Comparison of ENCODE assay signal across 16 cellular contexts in the genomic region with DNA sequence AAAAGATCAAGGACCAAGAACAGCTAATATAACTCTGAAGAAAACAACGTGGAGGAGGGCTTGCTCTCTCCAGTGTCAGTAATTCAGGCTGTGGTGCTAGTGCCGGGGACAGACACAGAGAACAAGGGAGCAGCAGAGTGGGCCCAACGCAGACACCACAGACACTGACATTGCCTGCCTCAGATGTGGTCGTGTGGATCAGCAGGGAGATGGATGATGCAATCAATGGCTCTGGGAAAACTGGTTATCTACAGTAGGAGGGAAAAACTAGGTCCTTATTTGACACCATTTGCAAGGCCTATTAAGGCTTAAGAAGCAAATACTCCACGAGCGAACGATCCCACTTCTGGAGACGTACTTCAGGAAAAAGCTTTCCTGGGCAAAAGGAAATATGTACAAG. TPM values are rescaled to one million over a fixed set of nuclear protein-coding genes. Genes with fewer than 3 reads are reported as not detected.
DNase-seq lines count a peak whose midpoint lies in the region; ATAC-seq and TF ChIP-seq lines count a peak whose summit lies in the region.
"Had no signal": no experiment of that assay in that cellular context is flagged by ENCODE, and none has a peak within 500 bp of the region (broad histone marks: within the 10 kb centered on the region; RNA-seq: fewer than 3 reads in every experiment).

No MANE protein-coding gene starts in this region.

- no peak overlapping the region for H3K9ac ChIP-seq in adipocyte (ENCODE audit: low read length)
- H3K9ac ChIP-seq: parathyroid adenoma had no signal

- peaks cover 4% of the 10 kb centered on the region for H3K9me3 ChIP-seq in A673 (ENCODE audit: low read depth, low read length, poor library complexity, severe bottlenecking)
- no peaks in the 10 kb centered on the region for H3K9me3 ChIP-seq in HEK293 (ENCODE audit: control insufficient read depth, insufficient read depth, low read depth, low read length)
- no peaks in the 10 kb centered on the region for H3K9me3 ChIP-seq in adipocyte (ENCODE audit: control insufficient read depth, low read length)
- H3K9me3 ChIP-seq: Peyer's patch had no signal

- no TSS peak for BruUV-seq in A673 (replicated peaks; lab: Mats Ljungman, UMichigan)

- no peaks in the 10 kb centered on the region for H3K36me3 ChIP-seq in A673 (ENCODE audit: insufficient read depth, low read length, poor library complexity, severe bottlenecking)
- no peaks in the 10 kb centered on the region for H3K36me3 ChIP-seq in HEK293 (ENCODE audit: control insufficient read depth in 2 of 2, insufficient read depth in 1 of 2, low read length in 2 of 2)
- H3K36me3 ChIP-seq in adipocyte (ENCODE audit: control insufficient read depth, insufficient read depth, low read length, severe bottlenecking): no peaks in the 10 kb centered on the region
- H3K36me3 ChIP-seq: Peyer's patch had no signal

- ATAC-seq in left lobe of liver: peak; percentile 52
- no peak for ATAC-seq in HG02763 (IDR thresholded peaks at IDR 0.05; ENCODE audit: unreplicated experiment)
- ATAC-seq: activated CD8-positive, alpha-beta memory T cell treated with anti-CD3 and anti-CD28 coated beads, Interleukin-2, amount 10 ng/mL, durations not matched to agents 7 days and 5 days; activated naive CD8-positive, alpha-beta T cell treated with anti-CD3 and anti-CD28 coated beads, Interleukin-2, amount 50 U/mL, for 24 hours; stimulated activated memory B cell treated with anti-CD40 and anti-IgM and Interleukin-4, amounts not matched to agents 10 μg/mL and 1 μg/mL and 100 μg/mL, for 72 hours had no signal

- TF ChIP-seq CTCF in A673 (conservative IDR thresholded peaks at IDR 0.05; ENCODE audit: low read depth, low read length) (no peak), HEK293 (tag by site-specific recombination; IDR thresholded peaks at IDR 0.05) (no peak)

- intact Hi-C loops in A673 (cut with micrococcal nuclease; ENCODE audit: unreplicated experiment): no loop called here

- H3K27me3 ChIP-seq in A673 (replicated peaks; ENCODE audit: insufficient read depth, low read depth, low read length, poor library complexity) (no peaks in the 10 kb centered on the region), adipocyte (replicated peaks; ENCODE audit: control insufficient read depth, insufficient read depth, low read length) (no peaks in the 10 kb centered on the region)
- H3K27me3 ChIP-seq: Peyer's patch had no signal

- peak overlapping the region; percentile 76 for H3K27ac ChIP-seq in A673 (ENCODE audit: low read depth, low read length, poor library complexity, severe bottlenecking)
- peak overlapping the region; percentile 38 for H3K27ac ChIP-seq in HEK293 (ENCODE audit: extremely low read depth, low read depth, low read length)
- H3K27ac ChIP-seq: C4-2B, parathyroid adenoma, Peyer's patch had no signal

- H3K4me1 ChIP-seq in A673 (ENCODE audit: insufficient read depth, low read length, poor library complexity, severe bottlenecking): peaks cover 10% of the 10 kb centered on the region
- no peaks in the 10 kb centered on the region for H3K4me1 ChIP-seq in HEK293 (ENCODE audit: control insufficient read depth, insufficient read depth, low read length)
- H3K4me1 ChIP-seq in adipocyte (ENCODE audit: control insufficient read depth, insufficient read depth, low read length): peaks cover 4% of the 10 kb centered on the region
- H3K4me1 ChIP-seq: parathyroid adenoma had no signal

- DNase-seq in A673 (ENCODE audit: low spot score) (peak; percentile 33), adipocyte (ENCODE audit: low read depth) (peak; percentile 32), left lobe of liver (ENCODE audit: low spot score) (no peak), NCI-H2196 treated with DMSO at 0.1 percent for 48 hours (lab: John Stamatoyannopoulos, UW; ENCODE audit: unreplicated experiment) (no peak), NK-92 (lab: John Stamatoyannopoulos, UW; ENCODE audit: unreplicated experiment) (no peak), NCI-H1105 (lab: John Stamatoyannopoulos, UW) (no peak)
- DNase-seq: activated CD8-positive, alpha-beta memory T cell treated with anti-CD3 and anti-CD28 coated beads, Interleukin-2, amount 10 ng/mL, durations not matched to agents 7 days and 5 days; activated naive CD8-positive, alpha-beta T cell treated with anti-CD3 and anti-CD28 coated beads, Interleukin-2, amount 50 U/mL, for 24 hours; NCI-H2081; Peyer's patch had no signal

- no peak overlapping the region for H3K4me3 ChIP-seq in A673 (ENCODE audit: low read depth, low read length, poor library complexity, severe bottlenecking)
- no peak overlapping the region for H3K4me3 ChIP-seq in HEK293 (ENCODE audit: low read depth, low read length)
- no peak overlapping the region for H3K4me3 ChIP-seq in adipocyte (ENCODE audit: low read length)
- H3K4me3 ChIP-seq: lung, Peyer's patch had no signal

- CTCF ChIA-PET in A673 (lab: Charles Lee): no interaction called here
- CTCF ChIA-PET in HEK293 (lab: Yijun Ruan, JAX): interaction anchor here (0.6 kb wide), 1 partner anchor 63 kb away, joined by 3 read pairs; no protein-coding TSS in a partner anchor

- POLR2A ChIA-PET in A673 (lab: Charles Lee; ENCODE audit: low non-redundant PET) (no interaction called here), HEK293 (lab: Yijun Ruan, JAX) (no interaction called here)

TF ChIP-seq in HEK293, 187 proteins besides CTCF, POLR2A, EP300 and RAD21 (continues in another document):
- TF ChIP-seq BCL6B (tag by site-specific recombination; IDR thresholded peaks at IDR 0.05) (no peak), ZNF600 (tag by site-specific recombination; IDR thresholded peaks at IDR 0.05) (no peak), PRDM1 (tag by site-specific recombination; IDR thresholded peaks at IDR 0.05) (no peak), ZNF266 (tag by site-specific recombination; IDR thresholded peaks at IDR 0.05; ENCODE audit: low read depth) (no peak), SP2 (tag by site-specific recombination; IDR thresholded peaks at IDR 0.05) (no peak), ZNF248 (tag by site-specific recombination; IDR thresholded peaks at IDR 0.05) (no peak), ZNF654 (tag by site-specific recombination; IDR thresholded peaks at IDR 0.05; ENCODE audit: low read depth) (no peak), ZNF24 (tag by site-specific recombination; IDR thresholded peaks at IDR 0.05) (no peak)
- TF ChIP-seq, protein P1, sequence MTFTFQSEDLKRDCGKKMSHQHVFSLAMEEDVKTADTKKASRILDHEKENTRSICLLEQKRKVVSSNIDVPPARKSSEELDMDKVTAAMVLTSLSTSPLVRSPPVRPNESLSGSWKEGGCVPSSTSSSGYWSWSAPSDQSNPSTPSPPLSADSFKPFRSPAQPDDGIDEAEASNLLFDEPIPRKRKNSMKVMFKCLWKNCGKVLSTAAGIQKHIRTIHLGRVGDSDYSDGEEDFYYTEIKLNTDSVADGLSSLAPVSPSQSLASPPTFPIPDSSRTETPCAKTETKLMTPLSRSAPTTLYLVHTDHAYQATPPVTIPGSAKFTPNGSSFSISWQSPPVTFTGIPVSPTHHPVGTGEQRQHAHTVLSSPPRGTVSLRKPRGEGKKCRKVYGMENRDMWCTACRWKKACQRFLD (tag by site-specific recombination; IDR thresholded peaks at IDR 0.05): no peak
- TF ChIP-seq, protein P2, sequence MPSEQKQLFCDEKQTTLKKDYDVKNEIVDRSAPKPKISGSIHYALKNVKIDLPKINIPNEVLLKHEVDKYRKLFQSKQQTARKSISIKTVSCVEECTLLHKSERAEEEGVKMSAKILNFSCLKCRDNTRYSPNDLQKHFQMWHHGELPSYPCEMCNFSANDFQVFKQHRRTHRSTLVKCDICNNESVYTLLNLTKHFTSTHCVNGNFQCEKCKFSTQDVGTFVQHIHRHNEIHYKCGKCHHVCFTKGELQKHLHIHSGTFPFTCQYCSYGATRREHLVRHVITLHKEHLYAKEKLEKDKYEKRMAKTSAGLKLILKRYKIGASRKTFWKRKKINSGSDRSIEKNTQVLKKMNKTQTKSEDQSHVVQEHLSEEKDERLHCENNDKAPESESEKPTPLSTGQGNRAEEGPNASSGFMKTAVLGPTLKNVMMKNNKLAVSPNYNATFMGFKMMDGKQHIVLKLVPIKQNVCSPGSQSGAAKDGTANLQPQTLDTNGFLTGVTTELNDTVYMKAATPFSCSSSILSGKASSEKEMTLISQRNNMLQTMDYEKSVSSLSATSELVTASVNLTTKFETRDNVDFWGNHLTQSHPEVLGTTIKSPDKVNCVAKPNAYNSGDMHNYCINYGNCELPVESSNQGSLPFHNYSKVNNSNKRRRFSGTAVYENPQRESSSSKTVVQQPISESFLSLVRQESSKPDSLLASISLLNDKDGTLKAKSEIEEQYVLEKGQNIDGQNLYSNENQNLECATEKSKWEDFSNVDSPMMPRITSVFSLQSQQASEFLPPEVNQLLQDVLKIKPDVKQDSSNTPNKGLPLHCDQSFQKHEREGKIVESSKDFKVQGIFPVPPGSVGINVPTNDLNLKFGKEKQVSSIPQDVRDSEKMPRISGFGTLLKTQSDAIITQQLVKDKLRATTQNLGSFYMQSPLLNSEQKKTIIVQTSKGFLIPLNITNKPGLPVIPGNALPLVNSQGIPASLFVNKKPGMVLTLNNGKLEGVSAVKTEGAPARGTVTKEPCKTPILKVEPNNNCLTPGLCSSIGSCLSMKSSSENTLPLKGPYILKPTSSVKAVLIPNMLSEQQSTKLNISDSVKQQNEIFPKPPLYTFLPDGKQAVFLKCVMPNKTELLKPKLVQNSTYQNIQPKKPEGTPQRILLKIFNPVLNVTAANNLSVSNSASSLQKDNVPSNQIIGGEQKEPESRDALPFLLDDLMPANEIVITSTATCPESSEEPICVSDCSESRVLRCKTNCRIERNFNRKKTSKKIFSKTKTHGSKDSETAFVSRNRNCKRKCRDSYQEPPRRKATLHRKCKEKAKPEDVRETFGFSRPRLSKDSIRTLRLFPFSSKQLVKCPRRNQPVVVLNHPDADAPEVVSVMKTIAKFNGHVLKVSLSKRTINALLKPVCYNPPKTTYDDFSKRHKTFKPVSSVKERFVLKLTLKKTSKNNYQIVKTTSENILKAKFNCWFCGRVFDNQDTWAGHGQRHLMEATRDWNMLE (tag by site-specific recombination; conservative IDR thresholded peaks at IDR 0.05; ENCODE audit: low read depth): no peak

RNA-seq across cellular contexts. Expression of gene HDLBP, which starts 36.1 kb away (rescaled TPM):
- total RNA-seq in A673 (2021): 510 and 581 TPM in 2 replicates
- 490 TPM for total RNA-seq in left lobe of liver

RNA-seq across cellular contexts. Expression of gene SEPTIN2, which starts 36.3 kb away (rescaled TPM):
- total RNA-seq in A673 (2021): 342 and 360 TPM in 2 replicates
- 74.5 TPM for total RNA-seq in left lobe of liver

Comparison
In these comparisons a context has a peak if more than half of its experiments do, and no peak if none do; other contexts are left out.
1. DNase-seq: peak in A673 (single experiment) and adipocyte (single experiment); none in left lobe of liver (single experiment), NCI-H2196 treated with DMSO at 0.1 percent for 48 hours (single experiment), NK-92 (single experiment) and NCI-H1105 (single experiment).